In genomic region chr15:45635191-45635638, GRCh38 we compare ENCODE assay signal across 1 cellular context.
TF ChIP-seq lines count a peak whose summit lies in the region.

No MANE protein-coding gene starts in this region.

TF ChIP-seq in GM12878, 131 proteins besides CTCF, POLR2A, EP300 and RAD21 (continued from another document):
- TF ChIP-seq ZBTB4 (CRISPR knock-in tag; IDR thresholded peaks at IDR 0.05) (no peak), JUND (IDR thresholded peaks at IDR 0.05; ENCODE audit: low read depth, low read length) (0 out of 2 replicates have a peak, but pooled peaks have one; percentile 6), GABPA (IDR thresholded peaks at IDR 0.05; ENCODE audit: low read depth) (no peak), EGR1 (IDR thresholded peaks at IDR 0.05; ENCODE audit: borderline replicate concordance in 1 of 2, low read depth in 2 of 2, low read length in 2 of 2) (no peak), SRF (IDR thresholded peaks at IDR 0.05; ENCODE audit: low read depth in 2 of 2, low read length in 2 of 2) (no peak)
TF ChIP-seq in GM12878: peak in this region for 19.
